In genomic region chrX:33457102-33457501, GRCh38 we compare ENCODE assay signal across 35 cellular contexts.
"Had no signal": no experiment of that assay in that cellular context is flagged by ENCODE, and none has a peak within 500 bp of the region (broad histone marks: within the 10 kb centered on the region; RNA-seq: fewer than 3 reads in every experiment).

No MANE protein-coding gene starts in this region.

- H3K36me3 Mint-ChIP-seq: activated naive CD4-positive, alpha-beta T cell treated with anti-CD3 and anti-CD28 coated beads, Interleukin-2, amount 10 ng/mL, durations not matched to agents 7 days and 5 days; activated naive CD4-positive, alpha-beta T cell treated with anti-CD3 and anti-CD28 coated beads, Interleukin-2, amount 50 U/mL, for 24 hours; activated naive CD4-positive, alpha-beta T cell treated with anti-CD3 and anti-CD28 coated beads, Interleukin-2, amount 50 U/mL, for 72 hours; activated naive CD8-positive, alpha-beta T cell; activated naive CD8-positive, alpha-beta T cell treated with anti-CD3 and anti-CD28 coated beads for 36 hours; activated naive CD8-positive, alpha-beta T cell treated with anti-CD3 and anti-CD28 coated beads, Interleukin-2, amount 10 ng/mL, durations not matched to agents 7 days and 5 days; brain had no signal

- H3K4me1 ChIP-seq: adrenal gland, ascending aorta, body of pancreas, breast epithelium had no signal

- H3K4me1 Mint-ChIP-seq: activated naive CD4-positive, alpha-beta T cell treated with anti-CD3 and anti-CD28 coated beads, Interleukin-2, amount 10 ng/mL, durations not matched to agents 7 days and 5 days; activated naive CD4-positive, alpha-beta T cell treated with anti-CD3 and anti-CD28 coated beads, Interleukin-2, amount 50 U/mL, for 24 hours; activated naive CD8-positive, alpha-beta T cell treated with anti-CD3 and anti-CD28 coated beads for 36 hours; activated naive CD8-positive, alpha-beta T cell treated with anti-CD3 and anti-CD28 coated beads, Interleukin-2, amount 10 ng/mL, durations not matched to agents 7 days and 5 days; activated naive CD8-positive, alpha-beta T cell treated with anti-CD3 and anti-CD28 coated beads, Interleukin-2, amount 50 U/mL, for 24 hours; activated T-helper 17 cell treated with anti-CD3 and anti-CD28 coated beads, Interleukin-2, amount 50 U/mL, for 72 hours; brain; central memory CD8-positive, alpha-beta T cell had no signal

- H3K4me3 ChIP-seq: adrenal gland, ascending aorta, body of pancreas, breast epithelium, cardiac muscle cell had no signal

- H3K27ac ChIP-seq: adrenal gland, ascending aorta, body of pancreas, brain microvascular endothelial cell, breast epithelium, cardiac muscle cell had no signal

- H3K36me3 ChIP-seq: adrenal gland, ascending aorta, brain microvascular endothelial cell, breast epithelium, cardiac muscle cell had no signal

- DNase-seq: activated effector memory CD4-positive, alpha-beta T cell treated with anti-CD3 and anti-CD28 coated beads, Interleukin-2, amount 50 U/mL, for 16 hours; activated effector memory CD4-positive, alpha-beta T cell treated with Interleukin-2 at 50 U/mL for 16 hours; activated gamma-delta T cell; activated gamma-delta T cell treated with Interleukin-2 at 50 U/mL for 16 hours; activated naive CD4-positive, alpha-beta T cell; activated naive CD4-positive, alpha-beta T cell treated with anti-CD3 and anti-CD28 coated beads for 36 hours; activated naive CD4-positive, alpha-beta T cell treated with anti-CD3 and anti-CD28 coated beads, Interleukin-2, amount 10 ng/mL, durations not matched to agents 7 days and 5 days; activated naive CD4-positive, alpha-beta T cell treated with anti-CD3 and anti-CD28 coated beads, Interleukin-2, amount 50 U/mL, for 16 hours; activated naive CD4-positive, alpha-beta T cell treated with Interleukin-2 at 50 U/mL for 16 hours; activated naive CD8-positive, alpha-beta T cell treated with anti-CD3 and anti-CD28 coated beads for 36 hours; activated naive CD8-positive, alpha-beta T cell treated with anti-CD3 and anti-CD28 coated beads, Interleukin-2, amount 10 ng/mL, durations not matched to agents 7 days and 5 days; activated naive CD8-positive, alpha-beta T cell treated with anti-CD3 and anti-CD28 coated beads, Interleukin-2, amount 50 U/mL, for 24 hours; activated T-cell treated with anti-CD3 and anti-CD28 coated beads, Interleukin-2, amount 50 U/mL, for 24 hours; activated T-cell treated with anti-CD3 and anti-CD28 coated beads, Interleukin-2, amount 50 U/mL, for 4 hours; activated T-cell treated with anti-CD3 and anti-CD28 coated beads, Interleukin-2, amount 50 U/mL, for 48 hours; activated T-cell treated with anti-CD3 and anti-CD28 coated beads, Interleukin-2, amount 50 U/mL, for 72 hours; adrenal gland; amniotic stem cell; amygdala; anterior cingulate cortex; body of pancreas; brain microvascular endothelial cell; central memory CD4-positive, alpha-beta T cell; cerebellar nuclear complex had no signal

- H3K9me3 Mint-ChIP-seq: activated naive CD4-positive, alpha-beta T cell treated with anti-CD3 and anti-CD28 coated beads for 36 hours; activated naive CD4-positive, alpha-beta T cell treated with anti-CD3 and anti-CD28 coated beads, Interleukin-2, amount 10 ng/mL, durations not matched to agents 7 days and 5 days; activated naive CD4-positive, alpha-beta T cell treated with anti-CD3 and anti-CD28 coated beads, Interleukin-2, amount 50 U/mL, for 24 hours; activated naive CD8-positive, alpha-beta T cell treated with anti-CD3 and anti-CD28 coated beads, Interleukin-2, amount 10 ng/mL, durations not matched to agents 7 days and 5 days; activated T-cell treated with anti-CD3 and anti-CD28 coated beads, Interleukin-2, amount 50 U/mL, for 24 hours; brain; central memory CD8-positive, alpha-beta T cell had no signal

- H3K27me3 Mint-ChIP-seq: activated naive CD4-positive, alpha-beta T cell treated with anti-CD3 and anti-CD28 coated beads, Interleukin-2, amount 10 ng/mL, durations not matched to agents 7 days and 5 days; activated naive CD4-positive, alpha-beta T cell treated with anti-CD3 and anti-CD28 coated beads, Interleukin-2, amount 50 U/mL, for 24 hours; activated naive CD8-positive, alpha-beta T cell; activated naive CD8-positive, alpha-beta T cell treated with anti-CD3 and anti-CD28 coated beads for 36 hours; activated naive CD8-positive, alpha-beta T cell treated with anti-CD3 and anti-CD28 coated beads, Interleukin-2, amount 10 ng/mL, durations not matched to agents 7 days and 5 days; activated naive CD8-positive, alpha-beta T cell treated with anti-CD3 and anti-CD28 coated beads, Interleukin-2, amount 50 U/mL, for 24 hours; activated T-cell treated with anti-CD3 and anti-CD28 coated beads, Interleukin-2, amount 50 U/mL, for 24 hours; activated T-helper 17 cell treated with anti-CD3 and anti-CD28 coated beads, Interleukin-2, amount 50 U/mL, for 72 hours; brain; central memory CD8-positive, alpha-beta T cell had no signal

- H3K9me3 ChIP-seq: adrenal gland, ascending aorta, body of pancreas, breast epithelium had no signal

- H3K4me3 Mint-ChIP-seq: activated naive CD4-positive, alpha-beta T cell treated with anti-CD3 and anti-CD28 coated beads for 36 hours; activated naive CD4-positive, alpha-beta T cell treated with anti-CD3 and anti-CD28 coated beads, Interleukin-2, amount 10 ng/mL, durations not matched to agents 7 days and 5 days; activated naive CD4-positive, alpha-beta T cell treated with anti-CD3 and anti-CD28 coated beads, Interleukin-2, amount 50 U/mL, for 24 hours; activated naive CD8-positive, alpha-beta T cell; activated naive CD8-positive, alpha-beta T cell treated with anti-CD3 and anti-CD28 coated beads for 36 hours; activated naive CD8-positive, alpha-beta T cell treated with anti-CD3 and anti-CD28 coated beads, Interleukin-2, amount 10 ng/mL, durations not matched to agents 7 days and 5 days; activated naive CD8-positive, alpha-beta T cell treated with anti-CD3 and anti-CD28 coated beads, Interleukin-2, amount 50 U/mL, for 24 hours; activated T-cell treated with anti-CD3 and anti-CD28 coated beads, Interleukin-2, amount 50 U/mL, for 24 hours; activated T-cell treated with anti-CD3 and anti-CD28 coated beads, Interleukin-2, amount 50 U/mL, for 4 hours; activated T-cell treated with anti-CD3 and anti-CD28 coated beads, Interleukin-2, amount 50 U/mL, for 72 hours; activated T-helper 1 cell treated with anti-CD3 and anti-CD28 coated beads, Interleukin-12 subunit alpha, Interleukin-12 subunit beta, Interleukin-2, Interleukin-4 antibody, amounts not matched to agents 30 ng/mL and 10 ng/mL and 1 ng/mL, durations not matched to agents 14 hours and 24 hours and 36 hours; activated T-helper 17 cell treated with anti-CD3 and anti-CD28 coated beads, Interleukin-2, amount 50 U/mL, for 72 hours; brain; central memory CD8-positive, alpha-beta T cell had no signal

- H3K27ac Mint-ChIP-seq: activated naive CD4-positive, alpha-beta T cell treated with anti-CD3 and anti-CD28 coated beads for 36 hours; activated naive CD4-positive, alpha-beta T cell treated with anti-CD3 and anti-CD28 coated beads, Interleukin-2, amount 10 ng/mL, durations not matched to agents 7 days and 5 days; activated naive CD4-positive, alpha-beta T cell treated with anti-CD3 and anti-CD28 coated beads, Interleukin-2, amount 50 U/mL, for 24 hours; activated naive CD4-positive, alpha-beta T cell treated with anti-CD3 and anti-CD28 coated beads, Interleukin-2, amount 50 U/mL, for 72 hours; activated naive CD8-positive, alpha-beta T cell; activated naive CD8-positive, alpha-beta T cell treated with anti-CD3 and anti-CD28 coated beads for 36 hours; activated naive CD8-positive, alpha-beta T cell treated with anti-CD3 and anti-CD28 coated beads, Interleukin-2, amount 10 ng/mL, durations not matched to agents 7 days and 5 days; activated naive CD8-positive, alpha-beta T cell treated with anti-CD3 and anti-CD28 coated beads, Interleukin-2, amount 50 U/mL, for 24 hours; activated T-cell treated with anti-CD3 and anti-CD28 coated beads, Interleukin-2, amount 50 U/mL, for 24 hours; activated T-cell treated with anti-CD3 and anti-CD28 coated beads, Interleukin-2, amount 50 U/mL, for 72 hours; activated T-helper 1 cell treated with anti-CD3 and anti-CD28 coated beads, Interleukin-12 subunit alpha, Interleukin-12 subunit beta, Interleukin-2, Interleukin-4 antibody, amounts not matched to agents 30 ng/mL and 10 ng/mL and 1 ng/mL, durations not matched to agents 14 hours and 24 hours and 36 hours; activated T-helper 17 cell treated with anti-CD3 and anti-CD28 coated beads, Interleukin-2, amount 50 U/mL, for 72 hours; activated T-helper 2 cell treated with anti-CD3 and anti-CD28 coated beads, Interferon-gamma antibody, Interleukin-2, Interleukin-4, amounts not matched to agents 10 μg/mL and 5 μg/mL and 100 μg/mL, durations not matched to agents 14 hours and 24 hours and 36 hours; brain had no signal

- ATAC-seq: activated naive CD4-positive, alpha-beta T cell treated with anti-CD3 and anti-CD28 coated beads, Interleukin-2, amount 50 U/mL, for 72 hours; activated naive CD8-positive, alpha-beta T cell treated with anti-CD3 and anti-CD28 coated beads, Interleukin-2, amount 50 U/mL, for 24 hours; activated T-cell treated with anti-CD3 and anti-CD28 coated beads, Interleukin-2, amount 50 U/mL, for 4 hours; activated T-cell treated with anti-CD3 and anti-CD28 coated beads, Interleukin-2, amount 50 U/mL, for 72 hours; activated T-helper 17 cell treated with anti-CD3 and anti-CD28 coated beads, Interleukin-2, amount 50 U/mL, for 72 hours; body of pancreas had no signal

- H3K27me3 ChIP-seq: ascending aorta, body of pancreas, brain microvascular endothelial cell, cardiac muscle cell had no signal
